23 cellular contexts compared by ENCODE assay signal in genomic region chr5:140142802-140143201, GRCh38.
"Had no signal": no experiment of that assay in that cellular context is flagged by ENCODE, and none has a peak within 500 bp of the region (broad histone marks: within the 10 kb centered on the region; RNA-seq: fewer than 3 reads in every experiment).

No MANE protein-coding gene starts in this region.

- H3K36me3 Mint-ChIP-seq: type B pancreatic cell had no signal

- H3K9me3 Mint-ChIP-seq: dendritic cell treated with granulocyte-macrophage colony-stimulating factor and Interleukin-4, amounts not matched to agents 40 ng/mL and 50 ng/mL, for 4 days; endodermal cell; naive thymus-derived CD4-positive, alpha-beta T cell; type B pancreatic cell had no signal

- ATAC-seq: naive thymus-derived CD4-positive, alpha-beta T cell had no signal

- FAIRE-seq: colon, endothelial cell of umbilical vein, islet of Langerhans, urothelium cell line had no signal

- H3K4me3 ChIP-seq: left ventricle myocardium inferior, lung, sigmoid colon, skin epidermis, stomach had no signal

- DNase-seq: cerebellar nuclear complex; effector CD4-positive, alpha-beta T cell; endodermal cell; erythroblast; foreskin melanocyte; hippocampal formation; left ventricle myocardium inferior; mesendoderm; naive thymus-derived CD4-positive, alpha-beta T cell; sigmoid colon; stimulated activated CD4-positive, alpha-beta T cell treated with anti-CD3 and anti-CD28 coated beads, Interleukin-12 subunit alpha, Interleukin-12 subunit beta, amount 100 ng/mL, for 4 hours; stimulated activated naive CD4-positive, alpha-beta T cell; stomach; substantia nigra had no signal

- H3K27me3 ChIP-seq: sigmoid colon had no signal

- H3K4me3 Mint-ChIP-seq: dendritic cell treated with granulocyte-macrophage colony-stimulating factor and Interleukin-4, amounts not matched to agents 40 ng/mL and 50 ng/mL, for 4 days; endodermal cell; type B pancreatic cell had no signal

- H3K36me3 ChIP-seq: left ventricle myocardium inferior, neutrophil, sigmoid colon, stomach had no signal

- H3K9me3 ChIP-seq: left ventricle myocardium inferior, neutrophil, sigmoid colon, stomach had no signal

- H3K27ac Mint-ChIP-seq: dendritic cell treated with granulocyte-macrophage colony-stimulating factor and Interleukin-4, amounts not matched to agents 40 ng/mL and 50 ng/mL, for 4 days; endodermal cell; naive thymus-derived CD4-positive, alpha-beta T cell; type B pancreatic cell had no signal

- H3K27ac ChIP-seq: left ventricle myocardium inferior, neutrophil, sigmoid colon, skin epidermis had no signal
